23 cellular contexts compared by ENCODE assay signal in the genomic region with DNA sequence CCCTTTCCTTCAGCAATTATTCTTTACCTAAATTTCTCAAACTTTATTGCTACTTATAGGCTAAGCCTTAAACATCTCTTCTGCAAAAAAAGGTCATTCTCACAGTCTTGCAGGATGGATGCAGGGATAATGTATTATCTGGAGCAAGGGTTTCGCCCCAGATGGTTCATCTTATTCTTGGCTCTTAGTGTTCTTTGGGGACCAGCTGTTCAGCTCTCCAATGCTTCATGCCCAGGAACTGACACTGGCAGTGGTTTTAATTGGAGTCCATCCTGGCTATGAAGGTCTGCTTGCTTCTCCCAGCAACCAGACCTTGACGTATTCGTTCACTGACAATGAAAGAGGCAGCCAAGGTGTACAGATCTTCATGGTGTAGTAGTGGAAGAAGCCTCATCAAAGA.
"Had no signal": no experiment of that assay in that cellular context is flagged by ENCODE, and none has a peak within 500 bp of the region (broad histone marks: within the 10 kb centered on the region; RNA-seq: fewer than 3 reads in every experiment).

No MANE protein-coding gene starts in this region.

- H3K4me1 Mint-ChIP-seq: stimulated activated effector memory CD8-positive, alpha-beta T cell treated with anti-CD3 and anti-CD28 coated beads, Interleukin-12 subunit alpha, Interleukin-12 subunit beta, amount 100 ng/mL, for 72 hours had no signal

- H3K27me3 Mint-ChIP-seq: activated T-cell treated with anti-CD3 and anti-CD28 coated beads, Interleukin-2, amount 50 U/mL, for 24 hours had no signal

- H3K27me3 ChIP-seq: body of pancreas, stomach had no signal

- ATAC-seq: activated CD8-positive, alpha-beta T cell treated with anti-CD3 and anti-CD28 coated beads, Interleukin-2, amount 10 ng/mL, durations not matched to agents 7 days and 5 days; body of pancreas; left lobe of liver; sciatic nerve; stimulated activated effector memory CD8-positive, alpha-beta T cell treated with anti-CD3 and anti-CD28 coated beads, Interleukin-12 subunit alpha, Interleukin-12 subunit beta, amount 100 ng/mL, for 72 hours had no signal

- H3K27ac ChIP-seq: body of pancreas, coronary artery, parathyroid adenoma, stomach, thoracic aorta had no signal

- H3K9me3 ChIP-seq: body of pancreas, stomach, thoracic aorta had no signal

- H3K27ac Mint-ChIP-seq: activated CD8-positive, alpha-beta T cell treated with anti-CD3 and anti-CD28 coated beads, Interleukin-2, amount 10 ng/mL, durations not matched to agents 7 days and 5 days; activated T-cell treated with anti-CD3 and anti-CD28 coated beads, Interleukin-2, amount 50 U/mL, for 24 hours; activated T-helper 2 cell treated with anti-CD3 and anti-CD28 coated beads, Interferon-gamma antibody, Interleukin-2, Interleukin-4, amounts not matched to agents 10 μg/mL and 5 μg/mL and 100 μg/mL, durations not matched to agents 14 hours and 24 hours and 36 hours; mesothelial cell of epicardium; nephron; stimulated activated effector memory CD8-positive, alpha-beta T cell treated with anti-CD3 and anti-CD28 coated beads, Interleukin-12 subunit alpha, Interleukin-12 subunit beta, amount 100 ng/mL, for 72 hours; T-helper 2 cell treated with Interferon-gamma antibody and Interleukin-4, amounts not matched to agents 5 μg/mL and 100 μg/mL, for 36 hours had no signal

- DNase-seq: activated CD4-positive, alpha-beta T cell treated with anti-CD3 and anti-CD28 coated beads for 48 hours; activated CD4-positive, CD25-positive, alpha-beta regulatory T cell; activated CD8-positive, alpha-beta T cell treated with anti-CD3 and anti-CD28 coated beads, Interleukin-2, amount 10 ng/mL, durations not matched to agents 7 days and 5 days; activated naive CD4-positive, alpha-beta T cell treated with Interleukin-2 at 50 U/mL for 16 hours; activated T-cell treated with anti-CD3 and anti-CD28 coated beads, Interleukin-2, amount 50 U/mL, for 24 hours; body of pancreas; central memory CD4-positive, alpha-beta T cell; foreskin melanocyte; glutamatergic neuron; hippocampal formation; kidney; stimulated activated CD4-positive, alpha-beta T cell treated with anti-CD3 and anti-CD28 coated beads, Interleukin-4, amount 100 ng/mL, for 24 hours; stomach had no signal

- H3K4me3 Mint-ChIP-seq: activated CD8-positive, alpha-beta T cell treated with anti-CD3 and anti-CD28 coated beads, Interleukin-2, amount 10 ng/mL, durations not matched to agents 7 days and 5 days; activated T-cell treated with anti-CD3 and anti-CD28 coated beads, Interleukin-2, amount 50 U/mL, for 24 hours; mesothelial cell of epicardium; nephron; stimulated activated effector memory CD8-positive, alpha-beta T cell treated with anti-CD3 and anti-CD28 coated beads, Interleukin-12 subunit alpha, Interleukin-12 subunit beta, amount 100 ng/mL, for 72 hours; T-helper 2 cell treated with Interferon-gamma antibody and Interleukin-4, amounts not matched to agents 5 μg/mL and 100 μg/mL, for 36 hours had no signal

- H3K36me3 Mint-ChIP-seq: stimulated activated effector memory CD8-positive, alpha-beta T cell treated with anti-CD3 and anti-CD28 coated beads, Interleukin-12 subunit alpha, Interleukin-12 subunit beta, amount 100 ng/mL, for 72 hours had no signal

- H3K9me3 Mint-ChIP-seq: activated T-cell treated with anti-CD3 and anti-CD28 coated beads, Interleukin-2, amount 50 U/mL, for 24 hours; activated T-helper 2 cell treated with anti-CD3 and anti-CD28 coated beads, Interferon-gamma antibody, Interleukin-2, Interleukin-4, amounts not matched to agents 10 μg/mL and 5 μg/mL and 100 μg/mL, durations not matched to agents 14 hours and 24 hours and 36 hours; mesothelial cell of epicardium; nephron; stimulated activated effector memory CD8-positive, alpha-beta T cell treated with anti-CD3 and anti-CD28 coated beads, Interleukin-12 subunit alpha, Interleukin-12 subunit beta, amount 100 ng/mL, for 72 hours; T-helper 2 cell treated with Interferon-gamma antibody and Interleukin-4, amounts not matched to agents 5 μg/mL and 100 μg/mL, for 36 hours had no signal
